8 cellular contexts compared by ENCODE assay signal in the genomic region with DNA sequence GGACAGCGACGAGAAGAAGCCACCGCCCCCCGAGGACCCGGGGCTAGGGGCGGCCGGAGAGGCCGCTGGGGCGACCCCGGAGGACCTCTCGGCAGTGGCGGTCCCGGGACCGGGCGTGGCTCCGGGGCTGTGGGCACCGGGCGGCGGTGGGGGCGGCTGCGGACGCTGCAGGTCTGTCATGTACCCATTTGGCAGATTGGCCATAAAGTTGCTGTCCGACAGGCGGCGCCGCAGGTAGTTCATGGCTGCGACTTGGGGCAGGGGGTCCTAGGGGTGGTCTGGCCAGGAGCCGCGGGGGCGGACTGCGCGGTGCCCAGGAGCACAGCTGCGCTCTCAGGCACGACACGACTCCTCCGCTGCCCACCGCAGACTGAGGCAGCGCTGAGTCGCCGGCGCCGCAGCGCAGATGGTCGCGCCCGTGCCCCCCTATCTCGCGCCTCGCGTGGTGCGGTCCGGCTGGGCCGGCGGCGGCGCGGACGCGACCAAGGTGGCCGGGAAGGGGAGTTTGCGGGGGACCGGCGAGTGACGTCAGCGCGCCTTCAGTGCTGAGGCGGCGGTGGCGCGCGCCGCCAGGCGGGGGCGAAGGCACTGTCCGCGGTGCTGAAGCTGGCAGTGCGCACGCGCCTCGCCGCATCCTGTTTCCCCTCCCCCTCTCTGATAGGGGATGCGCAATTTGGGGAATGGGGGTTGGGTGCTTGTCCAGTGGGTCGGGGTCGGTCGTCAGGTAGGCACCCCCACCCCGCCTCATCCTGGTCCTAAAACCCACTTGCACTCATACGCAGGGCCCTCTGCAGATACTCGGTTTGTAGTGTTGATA. TPM values are rescaled to one million over a fixed set of nuclear protein-coding genes. Genes with fewer than 3 reads are reported as not detected.
DNase-seq lines count a peak whose midpoint lies in the region; ATAC-seq and TF ChIP-seq lines count a peak whose summit lies in the region.

A gene (minus strand): TSS at position 372 of the 817 bp plus-strand sequence. CDS start 129 bp downstream, at position 243.

- no peaks in the 10 kb centered on the region for H3K9me2 ChIP-seq in PC-9 (ENCODE audit: insufficient read depth)

- POLR2A ChIA-PET in PC-9 (lab: Charles Lee; ENCODE audit: unreplicated experiment) = no interaction called here

- ATAC-seq in HG02981 (IDR thresholded peaks at IDR 0.05; ENCODE audit: unreplicated experiment) = peak; percentile 59

- H3K27me3 ChIP-seq in GM06990 (replicated peaks; ENCODE audit: control insufficient read depth, insufficient read depth, low read length) (no peaks in the 10 kb centered on the region), PC-9 (ENCODE audit: insufficient read depth, low read depth) (no peaks in the 10 kb centered on the region)

- H3F3A ChIP-seq in PC-9 (ENCODE audit: insufficient read depth, low read depth) = no peaks in the 10 kb centered on the region

- no TSS peak for BruUV-seq in PC-9 (replicated peaks; lab: Mats Ljungman, UMichigan)

- H3K9me3 ChIP-seq in PC-9 (ENCODE audit: insufficient read depth, low read depth) = no peaks in the 10 kb centered on the region

- intact Hi-C loops in PC-9 (cut with micrococcal nuclease; ENCODE audit: unreplicated experiment) = no loop called here

- H3K4me1 ChIP-seq in PC-9 (replicated peaks; ENCODE audit: insufficient read depth) = no peaks in the 10 kb centered on the region

- no peak within 1 kb of the TSS for H3K27ac ChIP-seq in PC-9

- TF ChIP-seq CTCF in GM06990 (IDR thresholded peaks at IDR 0.05; ENCODE audit: insufficient read depth, low read length, poor library complexity, severe bottlenecking) (peak; percentile 29), PC-9 (conservative IDR thresholded peaks at IDR 0.05) (no peak)

- H3K4me3 ChIP-seq in GM06990 (replicated peaks; ENCODE audit: low read depth, low read length) (peak within 1 kb of the TSS; percentile 56), PC-9 (no peak within 1 kb of the TSS)

- no peaks in the 10 kb centered on the region for H3K36me3 ChIP-seq in GM06990 (ENCODE audit: control insufficient read depth, insufficient read depth, low read length)
- H3K36me3 ChIP-seq in PC-9 (ENCODE audit: low read depth) = no peaks in the 10 kb centered on the region

- no peaks in the 10 kb centered on the region for H3K79me2 ChIP-seq in PC-9 (ENCODE audit: low read depth)

- no peak within 1 kb of the TSS for H3K4me2 ChIP-seq in PC-9

- peak; percentile 87 for DNase-seq in GM06990 (ENCODE audit: extremely low read depth, insufficient read length)
- peak; percentile 95 for DNase-seq in NCI-H2227 treated with DMSO at 0.1 percent for 48 hours (lab: John Stamatoyannopoulos, UW)
- DNase-seq in activated CD4-positive, alpha-beta T cell treated with anti-CD3 and anti-CD28 coated beads for 4 hours = peak; percentile 74 to 80
- peak; percentile 92 for DNase-seq in cerebellum (ENCODE audit: low spot score)
- peak; percentile 72 for DNase-seq in kidney tubule cell (ENCODE audit: low spot score)
- peak in 3 of 4 experiments; percentile 65 to 69 (median 69) for DNase-seq in stimulated activated CD4-positive, alpha-beta T cell treated with anti-CD3 and anti-CD28 coated beads, Interleukin-1b, Interleukin-23, amount 100 ng/mL, for 24 hours (ENCODE audit: low read depth in 4 of 4, low spot score in 1 of 4)
- DNase-seq in PC-9 = no peak

- CTCF ChIA-PET in PC-9 (lab: Charles Lee) = no interaction called here

- H4K20me1 ChIP-seq in PC-9 (ENCODE audit: insufficient read depth) = no peaks in the 10 kb centered on the region

- H2AFZ ChIP-seq in PC-9 = no peak within 1 kb of the TSS

RNA-seq across cellular contexts. Expression of the gene that starts here (rescaled TPM):
- 9.8 TPM for total RNA-seq in cerebellum
- total RNA-seq in PC-9 (2021) = not detected in 2 replicates

Comparison
In these comparisons a context has a peak if more than half of its experiments do, and no peak if none do; other contexts are left out.
1. RNA of the gene that starts here (total RNA-seq): 9.8 TPM in cerebellum (single experiment); not detected in PC-9; every median in the first group is over 10 times any median in the second.
2. DNase-seq: peak in GM06990 (single experiment), NCI-H2227 treated with DMSO at 0.1 percent for 48 hours (single experiment), activated CD4-positive, alpha-beta T cell treated with anti-CD3 and anti-CD28 coated beads for 4 hours (2 of 2), cerebellum (single experiment), kidney tubule cell (single experiment) and stimulated activated CD4-positive, alpha-beta T cell treated with anti-CD3 and anti-CD28 coated beads, Interleukin-1b, Interleukin-23, amount 100 ng/mL, for 24 hours (3 of 4); none in PC-9 (0 of 2).